9 cellular contexts compared by ENCODE assay signal in the genomic region with DNA sequence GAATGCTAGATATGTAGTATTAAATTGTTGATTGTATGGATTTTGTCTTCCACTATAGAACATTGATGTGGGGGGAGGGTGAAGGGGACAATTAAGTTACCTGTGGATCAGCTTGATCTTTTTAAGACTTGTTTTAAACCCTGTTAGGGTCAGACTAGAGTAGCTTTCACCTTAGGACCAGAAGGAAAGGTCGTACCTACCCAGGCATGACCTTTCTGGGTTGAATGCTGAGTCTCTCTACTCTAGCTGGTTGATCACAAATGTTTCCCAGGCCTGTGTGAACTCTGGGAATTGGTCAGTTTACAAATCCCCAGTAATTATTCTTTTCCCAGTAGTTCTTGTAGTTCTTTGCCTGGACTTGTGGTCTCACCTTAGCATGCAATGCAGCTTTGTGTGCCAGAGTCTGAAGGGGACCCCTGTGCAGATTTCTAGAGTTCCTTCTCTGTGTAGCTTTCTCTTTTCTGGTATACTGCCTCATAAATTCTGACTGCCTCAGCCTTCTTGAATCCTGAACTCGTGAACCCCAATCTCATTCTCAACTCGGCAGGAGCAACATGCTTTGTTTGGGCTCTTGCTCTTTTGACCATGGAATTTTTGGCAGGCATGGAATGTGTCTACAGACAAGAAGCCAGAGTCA. TPM values are rescaled to one million over a fixed set of nuclear protein-coding genes. Genes with fewer than 3 reads are reported as not detected.
DNase-seq lines count a peak whose midpoint lies in the region; ATAC-seq and TF ChIP-seq lines count a peak whose summit lies in the region.
"Had no signal": no experiment of that assay in that cellular context is flagged by ENCODE, and none has a peak within 500 bp of the region (broad histone marks: within the 10 kb centered on the region; RNA-seq: fewer than 3 reads in every experiment).

No MANE protein-coding gene starts in this region.

- CTCF ChIA-PET in activated CD4-positive, alpha-beta T cell treated with anti-CD3 and anti-CD28 coated beads for 36 hours (lab: Charles Lee), result interaction anchor here (0.6 to 5.6 kb wide), 7 partner anchors 8 to 99 kb away, joined by 4 to 66 read pairs (median 17); no protein-coding TSS in a partner anchor

- intact Hi-C loops in activated CD4-positive, alpha-beta T cell treated with anti-CD3 and anti-CD28 coated beads for 36 hours (cut with DNase I, micrococcal nuclease), result loop anchor here (1.0 to 5.0 kb wide), 8 partner anchors 7 to 1423 kb away; no protein-coding TSS in a partner anchor
- intact Hi-C loops in activated T-helper 1 cell treated with anti-CD3 and anti-CD28 coated beads, Interleukin-12 subunit alpha, Interleukin-12 subunit beta, Interleukin-2, Interleukin-4 antibody, amounts not matched to agents 30 ng/mL and 10 ng/mL and 1 ng/mL, durations not matched to agents 14 hours and 24 hours and 36 hours (cut with micrococcal nuclease), result loop anchor here (1.0 kb wide), 6 partner anchors 7 to 85 kb away; no protein-coding TSS in a partner anchor
- intact Hi-C loops in adrenal gland (cut with DNase I), result loop anchor here in 1 of 2 donors (10.0 kb wide), 1 partner anchor 73 kb away; no protein-coding TSS in a partner anchor

- H3K27me3 ChIP-seq in iPS-18a (ENCODE audit: control insufficient read depth, insufficient read depth, low read length) (no peaks in the 10 kb centered on the region), adrenal gland (no peaks in the 10 kb centered on the region)

- H3K4me1 ChIP-seq in iPS-18a (ENCODE audit: control insufficient read depth, low read depth, low read length), result peaks cover 8% of the 10 kb centered on the region
- peaks cover 8 to 32% of the 10 kb centered on the region in 2 donors for H3K4me1 ChIP-seq in adrenal gland (replicated peaks in 1 of 2)

- peak overlapping the region; percentile 99 for H3K27ac Mint-ChIP-seq in activated CD4-positive, alpha-beta T cell treated with anti-CD3 and anti-CD28 coated beads for 36 hours
- H3K27ac Mint-ChIP-seq in activated T-helper 1 cell treated with anti-CD3 and anti-CD28 coated beads, Interleukin-12 subunit alpha, Interleukin-12 subunit beta, Interleukin-2, Interleukin-4 antibody, amounts not matched to agents 30 ng/mL and 10 ng/mL and 1 ng/mL, durations not matched to agents 14 hours and 24 hours and 36 hours, result peak overlapping the region; percentile 95
- peak overlapping the region; percentile 100 for H3K27ac Mint-ChIP-seq in stimulated activated naive CD8-positive, alpha-beta T cell treated with anti-CD3 and anti-CD28 coated beads, Interleukin-15, Interleukin-2, amounts not matched to agents 100 ng/mL and 50 ng/mL, for 24 hours

- peaks cover 58% of the 10 kb centered on the region for H3K36me3 Mint-ChIP-seq in activated CD4-positive, alpha-beta T cell treated with anti-CD3 and anti-CD28 coated beads for 36 hours (ENCODE audit: low read depth)
- H3K36me3 Mint-ChIP-seq in activated T-helper 1 cell treated with anti-CD3 and anti-CD28 coated beads, Interleukin-12 subunit alpha, Interleukin-12 subunit beta, Interleukin-2, Interleukin-4 antibody, amounts not matched to agents 30 ng/mL and 10 ng/mL and 1 ng/mL, durations not matched to agents 14 hours and 24 hours and 36 hours (ENCODE audit: low read depth), result peaks cover 40% of the 10 kb centered on the region
- peaks cover 62% of the 10 kb centered on the region for H3K36me3 Mint-ChIP-seq in stimulated activated naive CD8-positive, alpha-beta T cell treated with anti-CD3 and anti-CD28 coated beads, Interleukin-15, Interleukin-2, amounts not matched to agents 100 ng/mL and 50 ng/mL, for 24 hours (ENCODE audit: low read depth)

- no peak for TF ChIP-seq POLR2A in adrenal gland (IDR thresholded peaks at IDR 0.05)

- H3K27ac ChIP-seq in iPS-18a (ENCODE audit: low read length) (peak overlapping the region; percentile 27), adrenal gland (peak overlapping the region in 2 of 5 donors; percentile 41 to 46)

- no peak overlapping the region for H3K9ac ChIP-seq in iPS-18a (ENCODE audit: low read length)

- H3K4me1 Mint-ChIP-seq in activated CD4-positive, alpha-beta T cell treated with anti-CD3 and anti-CD28 coated beads for 36 hours, result peaks cover 70% of the 10 kb centered on the region
- peaks cover 71% of the 10 kb centered on the region for H3K4me1 Mint-ChIP-seq in activated T-helper 1 cell treated with anti-CD3 and anti-CD28 coated beads, Interleukin-12 subunit alpha, Interleukin-12 subunit beta, Interleukin-2, Interleukin-4 antibody, amounts not matched to agents 30 ng/mL and 10 ng/mL and 1 ng/mL, durations not matched to agents 14 hours and 24 hours and 36 hours (ENCODE audit: low read depth)
- peaks cover 80% of the 10 kb centered on the region for H3K4me1 Mint-ChIP-seq in stimulated activated naive CD8-positive, alpha-beta T cell treated with anti-CD3 and anti-CD28 coated beads, Interleukin-15, Interleukin-2, amounts not matched to agents 100 ng/mL and 50 ng/mL, for 24 hours (ENCODE audit: low read depth)

- peak; percentile 17 for ATAC-seq in activated CD4-positive, alpha-beta T cell treated with anti-CD3 and anti-CD28 coated beads for 36 hours
- ATAC-seq in HG03108 (IDR thresholded peaks at IDR 0.05; ENCODE audit: unreplicated experiment), result no peak

- H3K4me3 Mint-ChIP-seq in activated CD4-positive, alpha-beta T cell treated with anti-CD3 and anti-CD28 coated beads for 36 hours, result peak overlapping the region; percentile 32
- H3K4me3 Mint-ChIP-seq in activated T-helper 1 cell treated with anti-CD3 and anti-CD28 coated beads, Interleukin-12 subunit alpha, Interleukin-12 subunit beta, Interleukin-2, Interleukin-4 antibody, amounts not matched to agents 30 ng/mL and 10 ng/mL and 1 ng/mL, durations not matched to agents 14 hours and 24 hours and 36 hours, result peak overlapping the region; percentile 41
- H3K4me3 Mint-ChIP-seq in stimulated activated naive CD8-positive, alpha-beta T cell treated with anti-CD3 and anti-CD28 coated beads, Interleukin-15, Interleukin-2, amounts not matched to agents 100 ng/mL and 50 ng/mL, for 24 hours, result peak overlapping the region; percentile 71

- POLR2A ChIA-PET in activated CD4-positive, alpha-beta T cell treated with anti-CD3 and anti-CD28 coated beads for 36 hours (lab: Charles Lee), result interaction anchor here (0.6 to 4.8 kb wide), 10 partner anchors 9 to 192 kb away, joined by 3 to 83 read pairs (median 4); no protein-coding TSS in a partner anchor

- H3K27me3 Mint-ChIP-seq in activated CD4-positive, alpha-beta T cell treated with anti-CD3 and anti-CD28 coated beads for 36 hours, result no peaks in the 10 kb centered on the region
- no peaks in the 10 kb centered on the region for H3K27me3 Mint-ChIP-seq in activated T-helper 1 cell treated with anti-CD3 and anti-CD28 coated beads, Interleukin-12 subunit alpha, Interleukin-12 subunit beta, Interleukin-2, Interleukin-4 antibody, amounts not matched to agents 30 ng/mL and 10 ng/mL and 1 ng/mL, durations not matched to agents 14 hours and 24 hours and 36 hours (ENCODE audit: insufficient read depth)
- no peaks in the 10 kb centered on the region for H3K27me3 Mint-ChIP-seq in stimulated activated naive CD8-positive, alpha-beta T cell treated with anti-CD3 and anti-CD28 coated beads, Interleukin-15, Interleukin-2, amounts not matched to agents 100 ng/mL and 50 ng/mL, for 24 hours

- H3K4me3 ChIP-seq in iPS-18a (ENCODE audit: low read length) (peak overlapping the region; percentile 11), adrenal gland (no peak overlapping the region)

- no peak for TF ChIP-seq CTCF in adrenal gland (IDR thresholded peaks at IDR 0.05)

- no peaks in the 10 kb centered on the region for H3K9me3 ChIP-seq in iPS-18a (ENCODE audit: control insufficient read depth, low read depth, low read length)
- H3K9me3 ChIP-seq in adrenal gland (replicated peaks in 1 of 3), result no peaks in the 10 kb centered on the region

- H3K9me3 Mint-ChIP-seq in activated CD4-positive, alpha-beta T cell treated with anti-CD3 and anti-CD28 coated beads for 36 hours (ENCODE audit: low read depth), result peaks cover 7% of the 10 kb centered on the region
- peaks cover 11% of the 10 kb centered on the region for H3K9me3 Mint-ChIP-seq in activated T-helper 1 cell treated with anti-CD3 and anti-CD28 coated beads, Interleukin-12 subunit alpha, Interleukin-12 subunit beta, Interleukin-2, Interleukin-4 antibody, amounts not matched to agents 30 ng/mL and 10 ng/mL and 1 ng/mL, durations not matched to agents 14 hours and 24 hours and 36 hours
- H3K9me3 Mint-ChIP-seq in stimulated activated naive CD8-positive, alpha-beta T cell treated with anti-CD3 and anti-CD28 coated beads, Interleukin-15, Interleukin-2, amounts not matched to agents 100 ng/mL and 50 ng/mL, for 24 hours, result no peaks in the 10 kb centered on the region

- WGBS in adrenal gland, 4 donors, result 63 to 76% (median 71%) methylated on average over 3 of the region's 3 CpGs

- H3K36me3 ChIP-seq in iPS-18a (ENCODE audit: control insufficient read depth, low read depth, low read length) (peaks cover 3% of the 10 kb centered on the region), adrenal gland (replicated peaks in 1 of 2) (peaks cover 0 to 8% of the 10 kb centered on the region in 2 donors)

- no peak for DNase-seq in activated CD4-positive, alpha-beta T cell treated with anti-CD3 and anti-CD28 coated beads for 36 hours
- no peak for DNase-seq in activated CD4-positive, alpha-beta T cell treated with anti-CD3 and anti-CD28 coated beads for 4 hours
- no peak for DNase-seq in activated T-helper 1 cell treated with anti-CD3 and anti-CD28 coated beads, Interleukin-12 subunit alpha, Interleukin-12 subunit beta, Interleukin-2, Interleukin-4 antibody, amounts not matched to agents 30 ng/mL and 10 ng/mL and 1 ng/mL, durations not matched to agents 14 hours and 24 hours and 36 hours (ENCODE audit: low spot score)
- no peak for DNase-seq in adrenal gland
- DNase-seq in central memory CD4-positive, alpha-beta T cell, result no peak
- DNase-seq: KG1 had no signal

RNA-seq across cellular contexts. Expression of gene VMP1, which starts 54.0 kb away (rescaled TPM):
- 100 to 1,000 TPM; 378 to 402 TPM for total RNA-seq in activated CD4-positive, alpha-beta T cell treated with anti-CD3 and anti-CD28 coated beads for 36 hours
- total RNA-seq in activated T-helper 1 cell treated with anti-CD3 and anti-CD28 coated beads, Interleukin-12 subunit alpha, Interleukin-12 subunit beta, Interleukin-2, Interleukin-4 antibody, amounts not matched to agents 30 ng/mL and 10 ng/mL and 1 ng/mL, durations not matched to agents 14 hours and 24 hours and 36 hours, result 357 and 374 TPM in 2 replicates
- 100 to 1,000 TPM in 7 of 8 donors, 10 to 100 TPM in 1; 52.4 to 335 (median 184) TPM for total RNA-seq in adrenal gland
- 100 to 1,000 TPM; 118 to 137 (median 123) TPM for polyA plus RNA-seq in adrenal gland

RNA-seq across cellular contexts. Expression of gene PTRH2, which starts 54.3 kb away (rescaled TPM):
- 10 to 100 TPM; 41.7 to 54.7 TPM for total RNA-seq in activated CD4-positive, alpha-beta T cell treated with anti-CD3 and anti-CD28 coated beads for 36 hours
- total RNA-seq in activated T-helper 1 cell treated with anti-CD3 and anti-CD28 coated beads, Interleukin-12 subunit alpha, Interleukin-12 subunit beta, Interleukin-2, Interleukin-4 antibody, amounts not matched to agents 30 ng/mL and 10 ng/mL and 1 ng/mL, durations not matched to agents 14 hours and 24 hours and 36 hours, result 49.7 and 51.1 TPM in 2 replicates
- 10 to 100 TPM; 17.9 to 61.7 (median 26.2) TPM for total RNA-seq in adrenal gland
- 10 to 100 TPM; 30.8 to 96.7 (median 68.5) TPM for polyA plus RNA-seq in adrenal gland
